In the genomic region with DNA sequence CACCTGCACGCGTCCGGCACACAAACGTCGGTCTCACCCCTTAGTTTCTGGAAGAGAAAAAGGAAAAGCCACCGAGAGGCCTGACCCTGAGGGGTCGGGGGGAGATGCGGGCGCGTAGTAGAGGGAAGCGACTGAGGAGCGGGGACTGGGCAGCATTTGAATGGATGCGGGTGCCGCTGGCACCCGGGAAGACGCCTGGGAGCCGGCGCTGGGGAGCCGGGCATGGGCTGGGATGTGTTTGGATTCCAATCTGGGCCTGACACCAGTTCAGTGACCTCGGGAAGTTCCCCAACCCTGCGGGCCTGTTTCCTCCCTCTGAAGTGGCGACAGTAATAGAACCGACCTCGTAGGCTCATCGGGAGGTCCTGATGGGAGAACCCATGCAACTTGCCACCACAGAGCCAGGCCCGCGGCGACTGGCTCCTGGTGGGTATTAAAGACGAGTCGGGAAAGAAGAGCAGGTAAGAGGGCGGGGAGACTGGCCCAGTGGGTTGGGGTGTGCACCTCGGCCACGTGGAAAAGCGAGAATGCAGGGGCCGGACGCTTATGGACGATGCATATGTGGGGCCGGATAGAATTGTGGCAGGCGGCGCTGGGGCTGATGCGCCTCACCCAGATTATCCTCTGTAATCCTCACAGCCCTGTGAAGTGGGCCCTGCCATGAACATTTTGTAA, we compare ENCODE assay signal across 9 cellular contexts.
A peak's percentile ranks its signal among the peaks of the same experiment; 100 is the strongest.
DNase-seq lines count a peak whose midpoint lies in the region; ATAC-seq and TF ChIP-seq lines count a peak whose summit lies in the region.
"Had no signal": no experiment of that assay in that cellular context is flagged by ENCODE, and none has a peak within 500 bp of the region (broad histone marks: within the 10 kb centered on the region; RNA-seq: fewer than 3 reads in every experiment).

No MANE protein-coding gene starts in this region.

- DNase-seq in Caco-2 (peak; percentile 56 to 71), PC-9 (peak; percentile 53 to 68), esophagus muscularis mucosa (ENCODE audit: extremely low spot score) (no peak), omental fat pad (ENCODE audit: low spot score) (no peak), AG08396 (ENCODE audit: low spot score) (no peak), NCI-H510A (lab: John Stamatoyannopoulos, UW) (no peak)

- H3K4me3 ChIP-seq in Caco-2 (ENCODE audit: low read depth, low read length) (peak overlapping the region; percentile 81), PC-9 (peak overlapping the region; percentile 73), esophagus muscularis mucosa (peak overlapping the region; percentile 45 to 52 (median 48))

- no peak for TF ChIP-seq EP300 in esophagus muscularis mucosa (IDR thresholded peaks at IDR 0.05)

- intact Hi-C loops in Caco-2 (cut with micrococcal nuclease; ENCODE audit: unreplicated experiment): loop anchor here (2.0 kb wide), 1 partner anchor 41 kb away; no protein-coding TSS in a partner anchor
- intact Hi-C loops in PC-9 (cut with micrococcal nuclease; ENCODE audit: unreplicated experiment): loop anchor here (2.0 kb wide), 1 partner anchor 17 kb away; no protein-coding TSS in a partner anchor
- intact Hi-C loops in esophagus muscularis mucosa (cut with DNase I): no loop called here

- ATAC-seq in omental fat pad (ENCODE audit: low FRiP score) (peak; percentile 19), HG03354 (IDR thresholded peaks at IDR 0.05; ENCODE audit: poor library complexity, severe bottlenecking, unreplicated experiment) (no peak), HG03521 (IDR thresholded peaks at IDR 0.05; ENCODE audit: unreplicated experiment) (no peak)

- no peaks in the 10 kb centered on the region for H4K20me1 ChIP-seq in PC-9 (ENCODE audit: insufficient read depth)

- H3F3A ChIP-seq in PC-9 (ENCODE audit: insufficient read depth, low read depth): peaks cover 30% of the 10 kb centered on the region; the same call in 1 of the 2 replicates

- peak overlapping the region; percentile 89 for H3K4me2 ChIP-seq in PC-9
- H3K4me2 ChIP-seq: KMS-11 had no signal

- H3K4me1 ChIP-seq in Caco-2: peaks cover 25% of the 10 kb centered on the region
- peaks cover 40% of the 10 kb centered on the region for H3K4me1 ChIP-seq in PC-9 (replicated peaks; ENCODE audit: insufficient read depth)
- peaks cover 0 to 22% (median 19%) of the 10 kb centered on the region in 4 donors for H3K4me1 ChIP-seq in esophagus muscularis mucosa

- H3K9me3 ChIP-seq in Caco-2: no peaks in the 10 kb centered on the region
- H3K9me3 ChIP-seq in PC-9 (ENCODE audit: insufficient read depth, low read depth): no peaks in the 10 kb centered on the region
- no peaks in the 10 kb centered on the region for H3K9me3 ChIP-seq in esophagus muscularis mucosa

- TF ChIP-seq CTCF in Caco-2 (IDR thresholded peaks at IDR 0.05; ENCODE audit: insufficient read depth in 1 of 2, low read depth in 1 of 2, low read length in 1 of 2, severe bottlenecking in 1 of 2, unreplicated experiment in 1 of 2) (no peak), PC-9 (conservative IDR thresholded peaks at IDR 0.05) (no peak), esophagus muscularis mucosa (IDR thresholded peaks at IDR 0.05) (no peak), omental fat pad (IDR thresholded peaks at IDR 0.05) (no peak)

- no peaks in the 10 kb centered on the region for H3K9me3 Mint-ChIP-seq in Caco-2 (ENCODE audit: unreplicated experiment)

- no peaks in the 10 kb centered on the region for H3K27me3 ChIP-seq in Caco-2 (replicated peaks; ENCODE audit: control insufficient read depth, insufficient read depth, low read length)
- no peaks in the 10 kb centered on the region for H3K27me3 ChIP-seq in PC-9 (ENCODE audit: insufficient read depth, low read depth)
- peaks cover 0 to 60% (median 17%) of the 10 kb centered on the region in 4 donors for H3K27me3 ChIP-seq in esophagus muscularis mucosa

- CTCF ChIA-PET in Caco-2 (lab: Charles Lee): interaction anchor here (0.5 to 1.3 kb wide), 3 partner anchors 135 to 223 kb away, joined by 5 to 9 read pairs (median 6); partner anchors contain the start of genes LRIG2 and PPM1J
- CTCF ChIA-PET in PC-9 (lab: Charles Lee): no interaction called here

- H3K79me2 ChIP-seq in PC-9 (ENCODE audit: low read depth): peaks cover 29% of the 10 kb centered on the region

- peak overlapping the region; percentile 99 for H3K27ac Mint-ChIP-seq in Caco-2 (ENCODE audit: unreplicated experiment)

- no peak for TF ChIP-seq POLR2A in esophagus muscularis mucosa (IDR thresholded peaks at IDR 0.05; ENCODE audit: low read depth)

- WGBS in esophagus muscularis mucosa: 45% methylated on average over 26 of the region's 41 CpGs

- no peaks in the 10 kb centered on the region for H3K27me3 Mint-ChIP-seq in Caco-2 (ENCODE audit: insufficient read depth, unreplicated experiment)

- no peaks in the 10 kb centered on the region for H3K9me2 ChIP-seq in PC-9 (ENCODE audit: insufficient read depth)

- peak overlapping the region; percentile 88 for H3K27ac ChIP-seq in PC-9
- no peak overlapping the region for H3K27ac ChIP-seq in esophagus muscularis mucosa (replicated peaks in 1 of 4)
- H3K27ac ChIP-seq: KMS-11 had no signal

- H3K36me3 ChIP-seq in Caco-2 (ENCODE audit: control insufficient read depth, insufficient read depth, low read length) (no peaks in the 10 kb centered on the region), PC-9 (ENCODE audit: low read depth) (0 out of 2 replicates have a peak, but pooled peaks cover 5% of the 10 kb centered on the region), esophagus muscularis mucosa (no peaks in the 10 kb centered on the region)

- BruUV-seq in Caco-2 (replicated peaks; lab: Mats Ljungman, UMichigan): no TSS peak
- TSS peak; percentile 52 for BruUV-seq in PC-9 (replicated peaks; lab: Mats Ljungman, UMichigan)

- POLR2A ChIA-PET in Caco-2 (lab: Charles Lee): interaction anchor here (0.6 to 1.2 kb wide), 6 partner anchors 17 to 1388 kb away, joined by 3 to 7 read pairs (median 4); partner anchors contain the start of gene LRIG2
- POLR2A ChIA-PET in PC-9 (lab: Charles Lee; ENCODE audit: unreplicated experiment): interaction anchor here (0.5 kb wide), 1 partner anchor 56 kb away, joined by 4 read pairs; no protein-coding TSS in a partner anchor

- H3K4me3 Mint-ChIP-seq in Caco-2 (ENCODE audit: unreplicated experiment): peak overlapping the region; percentile 78

- peaks cover 7% of the 10 kb centered on the region for H3K4me1 Mint-ChIP-seq in Caco-2 (ENCODE audit: low read depth, unreplicated experiment)

- H3K36me3 Mint-ChIP-seq in Caco-2 (ENCODE audit: insufficient read depth, unreplicated experiment): peaks cover 24% of the 10 kb centered on the region

- peak overlapping the region; percentile 93 for H2AFZ ChIP-seq in PC-9

Comparison
In these comparisons a context has a peak if more than half of its experiments do, and no peak if none do; other contexts are left out.
1. DNase-seq: peak in Caco-2 (2 of 2) and PC-9 (2 of 2); none in esophagus muscularis mucosa (single experiment), omental fat pad (single experiment), AG08396 (single experiment) and NCI-H510A (single experiment).
2. Peak in every context shown above with its lines, with median percentiles within 50 percentile points of each other: H3K4me3 ChIP-seq.